ENCODE assay signal across 1 cellular context in the genomic region with DNA sequence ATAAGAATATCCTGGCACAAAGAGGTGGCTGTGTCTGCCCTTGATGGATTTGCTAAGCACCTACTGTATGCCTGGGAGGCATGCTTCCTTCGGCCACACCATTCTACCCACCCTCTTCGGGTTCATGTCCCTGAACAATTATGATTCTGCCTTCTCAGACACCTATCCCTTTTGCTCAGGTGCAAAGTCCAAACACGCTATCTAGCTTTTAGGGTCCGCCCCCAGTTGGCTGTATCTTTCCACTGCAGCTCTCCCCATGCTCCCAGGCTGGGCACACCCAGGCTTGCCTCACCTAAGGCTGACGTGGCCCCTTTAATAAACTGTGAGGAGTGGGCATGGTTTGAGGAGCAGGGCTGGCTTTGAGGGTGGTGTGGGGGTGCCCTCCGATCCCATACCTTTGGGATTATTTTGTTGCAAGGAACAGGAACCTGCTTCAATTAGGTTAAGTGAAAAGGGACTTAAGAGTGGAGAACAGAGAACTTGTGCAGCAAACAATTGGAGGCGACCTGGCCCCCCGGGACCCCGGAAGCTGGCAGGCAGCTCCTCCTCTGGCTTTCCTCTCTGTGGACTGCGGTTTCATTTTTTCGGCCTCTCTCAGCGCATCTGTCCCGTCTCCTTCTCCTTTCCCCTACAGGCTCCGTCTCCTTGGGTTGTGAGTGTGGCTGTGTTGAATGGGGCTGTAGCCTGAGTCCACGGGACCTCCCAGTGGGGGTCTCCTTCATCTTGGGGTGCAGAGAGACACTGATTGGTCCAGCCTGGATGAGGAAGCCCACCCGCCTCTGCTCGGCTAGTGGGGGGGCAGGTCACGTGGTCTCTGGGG.
TF ChIP-seq lines count a peak whose summit lies in the region.

No MANE protein-coding gene starts in this region.

TF ChIP-seq in HepG2, 621 proteins besides CTCF, POLR2A, EP300 and RAD21 (continued from another document and continues in another):
- TF ChIP-seq, protein P1, sequence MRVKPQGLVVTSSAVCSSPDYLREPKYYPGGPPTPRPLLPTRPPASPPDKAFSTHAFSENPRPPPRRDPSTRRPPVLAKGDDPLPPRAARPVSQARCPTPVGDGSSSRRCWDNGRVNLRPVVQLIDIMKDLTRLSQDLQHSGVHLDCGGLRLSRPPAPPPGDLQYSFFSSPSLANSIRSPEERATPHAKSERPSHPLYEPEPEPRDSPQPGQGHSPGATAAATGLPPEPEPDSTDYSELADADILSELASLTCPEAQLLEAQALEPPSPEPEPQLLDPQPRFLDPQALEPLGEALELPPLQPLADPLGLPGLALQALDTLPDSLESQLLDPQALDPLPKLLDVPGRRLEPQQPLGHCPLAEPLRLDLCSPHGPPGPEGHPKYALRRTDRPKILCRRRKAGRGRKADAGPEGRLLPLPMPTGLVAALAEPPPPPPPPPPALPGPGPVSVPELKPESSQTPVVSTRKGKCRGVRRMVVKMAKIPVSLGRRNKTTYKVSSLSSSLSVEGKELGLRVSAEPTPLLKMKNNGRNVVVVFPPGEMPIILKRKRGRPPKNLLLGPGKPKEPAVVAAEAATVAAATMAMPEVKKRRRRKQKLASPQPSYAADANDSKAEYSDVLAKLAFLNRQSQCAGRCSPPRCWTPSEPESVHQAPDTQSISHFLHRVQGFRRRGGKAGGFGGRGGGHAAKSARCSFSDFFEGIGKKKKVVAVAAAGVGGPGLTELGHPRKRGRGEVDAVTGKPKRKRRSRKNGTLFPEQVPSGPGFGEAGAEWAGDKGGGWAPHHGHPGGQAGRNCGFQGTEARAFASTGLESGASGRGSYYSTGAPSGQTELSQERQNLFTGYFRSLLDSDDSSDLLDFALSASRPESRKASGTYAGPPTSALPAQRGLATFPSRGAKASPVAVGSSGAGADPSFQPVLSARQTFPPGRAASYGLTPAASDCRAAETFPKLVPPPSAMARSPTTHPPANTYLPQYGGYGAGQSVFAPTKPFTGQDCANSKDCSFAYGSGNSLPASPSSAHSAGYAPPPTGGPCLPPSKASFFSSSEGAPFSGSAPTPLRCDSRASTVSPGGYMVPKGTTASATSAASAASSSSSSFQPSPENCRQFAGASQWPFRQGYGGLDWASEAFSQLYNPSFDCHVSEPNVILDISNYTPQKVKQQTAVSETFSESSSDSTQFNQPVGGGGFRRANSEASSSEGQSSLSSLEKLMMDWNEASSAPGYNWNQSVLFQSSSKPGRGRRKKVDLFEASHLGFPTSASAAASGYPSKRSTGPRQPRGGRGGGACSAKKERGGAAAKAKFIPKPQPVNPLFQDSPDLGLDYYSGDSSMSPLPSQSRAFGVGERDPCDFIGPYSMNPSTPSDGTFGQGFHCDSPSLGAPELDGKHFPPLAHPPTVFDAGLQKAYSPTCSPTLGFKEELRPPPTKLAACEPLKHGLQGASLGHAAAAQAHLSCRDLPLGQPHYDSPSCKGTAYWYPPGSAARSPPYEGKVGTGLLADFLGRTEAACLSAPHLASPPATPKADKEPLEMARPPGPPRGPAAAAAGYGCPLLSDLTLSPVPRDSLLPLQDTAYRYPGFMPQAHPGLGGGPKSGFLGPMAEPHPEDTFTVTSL (CRISPR knock-in tag; IDR thresholded peaks at IDR 0.05; ENCODE audit: borderline replicate concordance): peak; percentile 54; the same call in 1 of the 2 replicates
- TF ChIP-seq HOXD1 (CRISPR knock-in tag; IDR thresholded peaks at IDR 0.05) (no peak), SAP130 (CRISPR knock-in tag; IDR thresholded peaks at IDR 0.05; ENCODE audit: low read depth) (peak; percentile 93), PHF5A (CRISPR knock-in tag; IDR thresholded peaks at IDR 0.05; ENCODE audit: low read depth, unreplicated experiment) (peak; percentile 65), SMARCC2 (IDR thresholded peaks at IDR 0.05) (no peak), SCMH1 (CRISPR knock-in tag; IDR thresholded peaks at IDR 0.05; ENCODE audit: borderline replicate concordance) (no peak), HNF4A (CRISPR knock-in tag; IDR thresholded peaks at IDR 0.05) (peak; percentile 96), ZNF547 (CRISPR knock-in tag; IDR thresholded peaks at IDR 0.05) (peak; percentile 38; the same call in 1 of the 2 replicates), ZNF333 (CRISPR knock-in tag; IDR thresholded peaks at IDR 0.05; ENCODE audit: borderline replicate concordance) (no peak), DNMT3B (CRISPR knock-in tag; conservative IDR thresholded peaks at IDR 0.05) (peak; percentile 94), TBX3 (IDR thresholded peaks at IDR 0.05; ENCODE audit: borderline replicate concordance) (peak; percentile 56), ASH2L (IDR thresholded peaks at IDR 0.05; ENCODE audit: insufficient read length, low read depth, low read length) (peak; percentile 62), ATF7-NPFF (CRISPR knock-in tag; IDR thresholded peaks at IDR 0.05; ENCODE audit: low read depth) (0 out of 2 replicates have a peak, but pooled peaks have one; percentile 49), SMAD3 (CRISPR knock-in tag; IDR thresholded peaks at IDR 0.05) (no peak), YEATS4 (CRISPR knock-in tag; IDR thresholded peaks at IDR 0.05; ENCODE audit: borderline replicate concordance) (peak; percentile 78), ZNF589 (CRISPR knock-in tag; conservative IDR thresholded peaks at IDR 0.05) (no peak), KLF6 (CRISPR knock-in tag; IDR thresholded peaks at IDR 0.05) (peak; percentile 55; the same call in 1 of the 2 replicates), ZNF44 (CRISPR knock-in tag; IDR thresholded peaks at IDR 0.05) (no peak), ZBTB38 (CRISPR knock-in tag; IDR thresholded peaks at IDR 0.05) (no peak; the same call in 1 of the 2 replicates), ZNF292 (CRISPR knock-in tag; IDR thresholded peaks at IDR 0.05; ENCODE audit: borderline replicate concordance, low read depth) (peak; percentile 37; the same call in 1 of the 2 replicates), SOX13 (IDR thresholded peaks at IDR 0.05) (no peak), SOX13 (CRISPR knock-in tag; conservative IDR thresholded peaks at IDR 0.05 in 1 of 2, IDR thresholded peaks at IDR 0.05 in 1 of 2) (peak in 1 of 2 experiments; percentile 58; a peak in 1 of 4 replicates), SMC3 (IDR thresholded peaks at IDR 0.05; ENCODE audit: low read length) (no peak), ZNF235 (CRISPR knock-in tag; IDR thresholded peaks at IDR 0.05; ENCODE audit: borderline replicate concordance) (no peak), WIZ (CRISPR knock-in tag; IDR thresholded peaks at IDR 0.05) (no peak), EEA1 (CRISPR knock-in tag; IDR thresholded peaks at IDR 0.05; ENCODE audit: borderline replicate concordance) (no peak), KLF11 (CRISPR knock-in tag; IDR thresholded peaks at IDR 0.05) (peak; percentile 23; the same call in 1 of the 2 replicates), ARNT2 (CRISPR knock-in tag; IDR thresholded peaks at IDR 0.05; ENCODE audit: low read depth) (peak; percentile 87), CEBPB (IDR thresholded peaks at IDR 0.05; ENCODE audit: borderline replicate concordance, low read depth, low read length) (peak; percentile 75; the same call in 1 of the 2 replicates), RXRB (CRISPR knock-in tag; IDR thresholded peaks at IDR 0.05; ENCODE audit: borderline replicate concordance) (peak; percentile 83), THAP11 (CRISPR knock-in tag; IDR thresholded peaks at IDR 0.05) (peak; percentile 52; the same call in 1 of the 2 replicates), HOXA3 (CRISPR knock-in tag; IDR thresholded peaks at IDR 0.05) (peak; percentile 74; the same call in 1 of the 2 replicates), HNF4G (IDR thresholded peaks at IDR 0.05; ENCODE audit: borderline replicate concordance, low read depth, low read length) (peak; percentile 87; the same call in 1 of the 2 replicates), HNF4G (CRISPR knock-in tag; IDR thresholded peaks at IDR 0.05; ENCODE audit: borderline replicate concordance, low read depth) (peak; percentile 92; the same call in 1 of the 2 replicates), SATB2 (CRISPR knock-in tag; IDR thresholded peaks at IDR 0.05) (no peak), SALL2 (CRISPR knock-in tag; IDR thresholded peaks at IDR 0.05) (no peak), YEATS2 (CRISPR knock-in tag; IDR thresholded peaks at IDR 0.05; ENCODE audit: borderline replicate concordance) (no peak), ZMAT3 (CRISPR knock-in tag; conservative IDR thresholded peaks at IDR 0.05) (no peak), ZNF382 (CRISPR knock-in tag; IDR thresholded peaks at IDR 0.05; ENCODE audit: borderline replicate concordance) (no peak), ZNF124 (CRISPR knock-in tag; IDR thresholded peaks at IDR 0.05) (0 out of 2 replicates have a peak, but pooled peaks have one; percentile 18), ZNF792 (CRISPR knock-in tag; IDR thresholded peaks at IDR 0.05) (peak; percentile 87), ZNF430 (CRISPR knock-in tag; IDR thresholded peaks at IDR 0.05) (peak; percentile 67)
- TF ChIP-seq, protein P2, sequence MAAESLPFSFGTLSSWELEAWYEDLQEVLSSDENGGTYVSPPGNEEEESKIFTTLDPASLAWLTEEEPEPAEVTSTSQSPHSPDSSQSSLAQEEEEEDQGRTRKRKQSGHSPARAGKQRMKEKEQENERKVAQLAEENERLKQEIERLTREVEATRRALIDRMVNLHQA (CRISPR knock-in tag; IDR thresholded peaks at IDR 0.05): no peak
- TF ChIP-seq, protein P3, sequence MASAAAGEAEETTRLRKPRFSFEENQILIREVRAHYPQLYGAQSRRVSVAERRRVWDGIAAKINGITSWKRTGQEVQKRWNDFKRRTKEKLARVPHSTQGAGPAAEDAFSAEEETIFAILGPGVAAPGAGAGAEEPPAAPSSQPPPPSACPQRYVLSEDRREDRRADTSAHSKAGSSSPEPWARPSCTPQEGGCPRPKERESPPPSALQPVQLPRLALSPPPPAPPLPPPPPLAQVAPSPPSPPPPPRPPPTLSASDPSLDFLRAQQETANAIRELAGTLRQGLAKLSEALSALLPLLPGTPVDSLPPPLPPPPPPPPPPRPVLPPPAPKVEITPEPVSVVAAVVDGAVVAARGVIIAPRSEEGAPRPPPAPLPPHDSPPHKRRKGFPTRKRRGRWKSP (CRISPR knock-in tag; IDR thresholded peaks at IDR 0.05): peak; percentile 50; the same call in 1 of the 2 replicates
- TF ChIP-seq, protein P4, sequence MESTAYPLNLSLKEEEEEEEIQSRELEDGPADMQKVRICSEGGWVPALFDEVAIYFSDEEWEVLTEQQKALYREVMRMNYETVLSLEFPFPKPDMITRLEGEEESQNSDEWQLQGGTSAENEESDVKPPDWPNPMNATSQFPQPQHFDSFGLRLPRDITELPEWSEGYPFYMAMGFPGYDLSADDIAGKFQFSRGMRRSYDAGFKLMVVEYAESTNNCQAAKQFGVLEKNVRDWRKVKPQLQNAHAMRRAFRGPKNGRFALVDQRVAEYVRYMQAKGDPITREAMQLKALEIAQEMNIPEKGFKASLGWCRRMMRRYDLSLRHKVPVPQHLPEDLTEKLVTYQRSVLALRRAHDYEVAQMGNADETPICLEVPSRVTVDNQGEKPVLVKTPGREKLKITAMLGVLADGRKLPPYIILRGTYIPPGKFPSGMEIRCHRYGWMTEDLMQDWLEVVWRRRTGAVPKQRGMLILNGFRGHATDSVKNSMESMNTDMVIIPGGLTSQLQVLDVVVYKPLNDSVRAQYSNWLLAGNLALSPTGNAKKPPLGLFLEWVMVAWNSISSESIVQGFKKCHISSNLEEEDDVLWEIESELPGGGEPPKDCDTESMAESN (CRISPR knock-in tag; conservative IDR thresholded peaks at IDR 0.05): peak; percentile 71; the same call in 1 of the 2 replicates
- TF ChIP-seq, protein P5, sequence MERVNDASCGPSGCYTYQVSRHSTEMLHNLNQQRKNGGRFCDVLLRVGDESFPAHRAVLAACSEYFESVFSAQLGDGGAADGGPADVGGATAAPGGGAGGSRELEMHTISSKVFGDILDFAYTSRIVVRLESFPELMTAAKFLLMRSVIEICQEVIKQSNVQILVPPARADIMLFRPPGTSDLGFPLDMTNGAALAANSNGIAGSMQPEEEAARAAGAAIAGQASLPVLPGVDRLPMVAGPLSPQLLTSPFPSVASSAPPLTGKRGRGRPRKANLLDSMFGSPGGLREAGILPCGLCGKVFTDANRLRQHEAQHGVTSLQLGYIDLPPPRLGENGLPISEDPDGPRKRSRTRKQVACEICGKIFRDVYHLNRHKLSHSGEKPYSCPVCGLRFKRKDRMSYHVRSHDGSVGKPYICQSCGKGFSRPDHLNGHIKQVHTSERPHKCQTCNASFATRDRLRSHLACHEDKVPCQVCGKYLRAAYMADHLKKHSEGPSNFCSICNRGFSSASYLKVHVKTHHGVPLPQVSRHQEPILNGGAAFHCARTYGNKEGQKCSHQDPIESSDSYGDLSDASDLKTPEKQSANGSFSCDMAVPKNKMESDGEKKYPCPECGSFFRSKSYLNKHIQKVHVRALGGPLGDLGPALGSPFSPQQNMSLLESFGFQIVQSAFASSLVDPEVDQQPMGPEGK (CRISPR knock-in tag; IDR thresholded peaks at IDR 0.05): peak; percentile 85
- TF ChIP-seq, protein P6, sequence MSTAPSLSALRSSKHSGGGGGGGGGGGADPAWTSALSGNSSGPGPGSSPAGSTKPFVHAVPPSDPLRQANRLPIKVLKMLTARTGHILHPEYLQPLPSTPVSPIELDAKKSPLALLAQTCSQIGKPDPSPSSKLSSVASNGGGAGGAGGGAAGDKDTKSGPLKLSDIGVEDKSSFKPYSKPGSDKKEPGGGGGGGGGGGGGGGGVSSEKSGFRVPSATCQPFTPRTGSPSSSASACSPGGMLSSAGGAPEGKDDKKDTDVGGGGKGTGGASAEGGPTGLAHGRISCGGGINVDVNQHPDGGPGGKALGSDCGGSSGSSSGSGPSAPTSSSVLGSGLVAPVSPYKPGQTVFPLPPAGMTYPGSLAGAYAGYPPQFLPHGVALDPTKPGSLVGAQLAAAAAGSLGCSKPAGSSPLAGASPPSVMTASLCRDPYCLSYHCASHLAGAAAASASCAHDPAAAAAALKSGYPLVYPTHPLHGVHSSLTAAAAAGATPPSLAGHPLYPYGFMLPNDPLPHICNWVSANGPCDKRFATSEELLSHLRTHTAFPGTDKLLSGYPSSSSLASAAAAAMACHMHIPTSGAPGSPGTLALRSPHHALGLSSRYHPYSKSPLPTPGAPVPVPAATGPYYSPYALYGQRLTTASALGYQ (CRISPR knock-in tag; IDR thresholded peaks at IDR 0.05): 0 out of 2 replicates have a peak, but pooled peaks have one; percentile 23
- TF ChIP-seq, protein P7, sequence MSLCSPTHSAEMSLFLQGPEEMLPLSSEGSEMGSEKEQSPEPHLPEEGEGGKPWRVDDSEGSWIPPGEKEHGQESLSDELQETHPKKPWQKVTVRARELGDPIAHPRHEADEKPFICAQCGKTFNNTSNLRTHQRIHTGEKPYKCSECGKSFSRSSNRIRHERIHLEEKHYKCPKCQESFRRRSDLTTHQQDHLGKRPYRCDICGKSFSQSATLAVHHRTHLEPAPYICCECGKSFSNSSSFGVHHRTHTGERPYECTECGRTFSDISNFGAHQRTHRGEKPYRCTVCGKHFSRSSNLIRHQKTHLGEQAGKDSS (CRISPR knock-in tag; IDR thresholded peaks at IDR 0.05; ENCODE audit: borderline replicate concordance, low read depth): 0 out of 2 replicates have a peak, but pooled peaks have one; percentile 59
